ENCODE assay signal across 8 cellular contexts in genomic region chr18:105161-106053, GRCh38. TPM values are rescaled to one million over a fixed set of nuclear protein-coding genes. Genes with fewer than 3 reads are reported as not detected.
"Had no signal": no experiment of that assay in that cellular context is flagged by ENCODE, and none has a peak within 500 bp of the region (broad histone marks: within the 10 kb centered on the region; RNA-seq: fewer than 3 reads in every experiment).

No MANE protein-coding gene starts in this region.

RNA-seq across cellular contexts. Expression of gene TUBB8B, which starts 56.0 kb away (rescaled TPM):
- total RNA-seq: activated CD4-positive, alpha-beta memory T cell treated with anti-CD3 and anti-CD28 coated beads for 36 hours; body of pancreas; left lobe of liver; omental fat pad; pulmonary artery endothelial cell; sciatic nerve; suprapubic skin had no signal
- polyA plus RNA-seq: immature natural killer cell had no signal
